25 cellular contexts compared by ENCODE assay signal in genomic region chr9:128252317-128253139, GRCh38. TPM values are rescaled to one million over a fixed set of nuclear protein-coding genes. Genes with fewer than 3 reads are reported as not detected.
DNase-seq lines count a peak whose midpoint lies in the region; TF ChIP-seq lines count a peak whose summit lies in the region.
"Had no signal": no experiment of that assay in that cellular context is flagged by ENCODE, and none has a peak within 500 bp of the region (broad histone marks: within the 10 kb centered on the region; RNA-seq: fewer than 3 reads in every experiment).

No MANE protein-coding gene starts in this region.

- H4K20me1 ChIP-seq in BLaER1: peaks cover 35% of the 10 kb centered on the region
- H4K20me1 ChIP-seq in OCI-LY1 (ENCODE audit: insufficient read depth, low read length): no peaks in the 10 kb centered on the region

- peaks cover 5% of the 10 kb centered on the region for H3K27me3 Mint-ChIP-seq in neural crest cell (ENCODE audit: low read depth)
- H3K27me3 Mint-ChIP-seq: CD4-positive, alpha-beta memory T cell; effector memory CD8-positive, alpha-beta T cell had no signal

- H3K27ac ChIP-seq in BLaER1 (no peak overlapping the region), OCI-LY1 (ENCODE audit: low read depth, low read length, poor library complexity, severe bottlenecking) (no peak overlapping the region), dorsolateral prefrontal cortex (peak overlapping the region in 47 of 59 donors; percentile 12 to 90 (median 65)), right atrium auricular region (no peak overlapping the region)

- peak overlapping the region; percentile 88 for H3K4me3 Mint-ChIP-seq in neural crest cell

- no peak overlapping the region for H2AFZ ChIP-seq in OCI-LY1 (ENCODE audit: low read length)

- H3K79me2 ChIP-seq in OCI-LY1 (ENCODE audit: insufficient read depth, low read length): no peaks in the 10 kb centered on the region

- H3K9me3 Mint-ChIP-seq in neural crest cell: no peaks in the 10 kb centered on the region
- H3K9me3 Mint-ChIP-seq: activated T-cell treated with anti-CD3 and anti-CD28 coated beads, Interleukin-2, amount 50 U/mL, for 24 hours; CD4-positive, alpha-beta memory T cell; effector memory CD8-positive, alpha-beta T cell; stimulated activated effector memory CD8-positive, alpha-beta T cell treated with anti-CD3 and anti-CD28 coated beads, Interleukin-12 subunit alpha, Interleukin-12 subunit beta, amount 100 ng/mL, for 72 hours had no signal

- TF ChIP-seq CTCF in OCI-LY1 (IDR thresholded peaks at IDR 0.05; ENCODE audit: low read length): no peak
- TF ChIP-seq CTCF in dorsolateral prefrontal cortex (IDR thresholded peaks at IDR 0.05 in 54 of 56, conservative IDR thresholded peaks at IDR 0.05 in 2 of 56; ENCODE audit: low read depth in 1 of 56, partially characterized antibody in 56 of 56): no peak
- no peak for TF ChIP-seq CTCF in neural crest cell (conservative IDR thresholded peaks at IDR 0.05)
- TF ChIP-seq CTCF in right atrium auricular region (IDR thresholded peaks at IDR 0.05): no peak

- H3K4me2 ChIP-seq in BLaER1 (peak overlapping the region; percentile 100), OCI-LY1 (ENCODE audit: low read length) (peak overlapping the region; percentile 24; the same call in 1 of the 2 replicates)

- H3K36me3 ChIP-seq in BLaER1: peaks cover 35% of the 10 kb centered on the region
- H3K36me3 ChIP-seq in OCI-LY1 (ENCODE audit: insufficient read depth, low read length): peaks cover under 1% of the 10 kb centered on the region; the same call in 1 of the 2 replicates
- peaks cover 10% of the 10 kb centered on the region for H3K36me3 ChIP-seq in right atrium auricular region

- peaks cover 31% of the 10 kb centered on the region for H3K4me1 Mint-ChIP-seq in neural crest cell

- H3F3A ChIP-seq in OCI-LY1 (ENCODE audit: insufficient read depth, low read length): no peaks in the 10 kb centered on the region

- intact Hi-C loops in dorsolateral prefrontal cortex (cut with DNase I): no loop called here

- DNase-seq in dorsolateral prefrontal cortex (peak in 3 of 10 donors; percentile 49 to 63 (median 61)), neural crest cell (ENCODE audit: low read depth, low spot score) (no peak), iPS-NIHi11 (ENCODE audit: low spot score) (no peak), NCI-H774 (lab: John Stamatoyannopoulos, UW) (no peak), HT-29 (ENCODE audit: low spot score) (no peak), right atrium auricular region (ENCODE audit: low spot score) (no peak)
- DNase-seq: 8988T; activated CD4-positive, alpha-beta T cell treated with anti-CD3 and anti-CD28 coated beads, Interleukin-2, amount 50 U/mL, for 1 hour; activated T-cell treated with anti-CD3 and anti-CD28 coated beads, Interleukin-2, amount 50 U/mL, for 24 hours; CD4-positive, alpha-beta memory T cell; cortex of kidney; effector memory CD8-positive, alpha-beta T cell; NCI-H1417 treated with DMSO at 0.1 percent for 48 hours; NCI-H2029 treated with DMSO at 0.1 percent for 48 hours; NCI-H2227 treated with DMSO at 0.1 percent for 48 hours; NCI-H69; nucleus accumbens; SIG-M5; SW 1271; T1000; trophoblast cell had no signal

- peaks cover 5% of the 10 kb centered on the region for H3K36me3 Mint-ChIP-seq in neural crest cell (ENCODE audit: low read depth)

- H3K9me3 ChIP-seq in BLaER1 (no peaks in the 10 kb centered on the region), OCI-LY1 (ENCODE audit: low read length) (no peaks in the 10 kb centered on the region), right atrium auricular region (no peaks in the 10 kb centered on the region)

- H3K4me1 ChIP-seq in BLaER1 (peaks cover 39% of the 10 kb centered on the region), OCI-LY1 (ENCODE audit: insufficient read depth, low read length, severe bottlenecking) (peaks cover 25% of the 10 kb centered on the region), right atrium auricular region (peaks cover 0 to 14% of the 10 kb centered on the region in 2 donors)

- H3K9ac ChIP-seq in BLaER1 (no peak overlapping the region), OCI-LY1 (ENCODE audit: low read length) (no peak overlapping the region)

- peak overlapping the region; percentile 12 for H3K27ac Mint-ChIP-seq in neural crest cell (ENCODE audit: unreplicated experiment)
- H3K27ac Mint-ChIP-seq: activated T-cell treated with anti-CD3 and anti-CD28 coated beads, Interleukin-2, amount 50 U/mL, for 24 hours; effector memory CD8-positive, alpha-beta T cell; stimulated activated effector memory CD8-positive, alpha-beta T cell treated with anti-CD3 and anti-CD28 coated beads, Interleukin-12 subunit alpha, Interleukin-12 subunit beta, amount 100 ng/mL, for 72 hours had no signal

- no peaks in the 10 kb centered on the region for H3K9me2 ChIP-seq in OCI-LY1 (ENCODE audit: low read depth, low read length)

- H3K4me3 ChIP-seq in BLaER1: 0 out of 2 replicates have a peak overlapping the region, but pooled peaks have one; percentile 80
- no peak overlapping the region for H3K4me3 ChIP-seq in OCI-LY1 (ENCODE audit: low read depth, low read length, poor library complexity, severe bottlenecking)
- no peak overlapping the region for H3K4me3 ChIP-seq in dorsolateral prefrontal cortex
- no peak overlapping the region for H3K4me3 ChIP-seq in right atrium auricular region

- H3K27me3 ChIP-seq in BLaER1: peaks cover 12% of the 10 kb centered on the region; the same call in 1 of the 2 replicates
- peaks cover 23% of the 10 kb centered on the region for H3K27me3 ChIP-seq in OCI-LY1 (ENCODE audit: insufficient read depth, low read length)
- H3K27me3 ChIP-seq in dorsolateral prefrontal cortex: peaks cover 0 to 5% (median 0%) of the 10 kb centered on the region in 45 donors
- H3K27me3 ChIP-seq in right atrium auricular region: no peaks in the 10 kb centered on the region

RNA-seq across cellular contexts. Expression of gene GOLGA2, which starts 23.3 kb away (rescaled TPM):
- 100 to 1,000 TPM in 36 of 120 experiments, 10 to 100 TPM in 84; 59.2 to 145 (median 94.1) TPM for total RNA-seq in dorsolateral prefrontal cortex
- total RNA-seq in neural crest cell: 56.9 and 64.1 TPM in 2 replicates
- total RNA-seq in HT-29 (2014; rRNA removed; shearing (Covaris generic)): 59.0 and 63.4 TPM in 2 replicates
- total RNA-seq in right atrium auricular region: 10 to 100 TPM; 83.3 to 91.6 TPM

RNA-seq across cellular contexts. Expression of gene SWI5, which starts 23.5 kb away (rescaled TPM):
- total RNA-seq in dorsolateral prefrontal cortex (10 to 100 TPM; 11.3 to 29.4 (median 16.7) TPM), neural crest cell (17.1 and 20.7 TPM in 2 replicates), right atrium auricular region (10 to 100 TPM; 21.5 to 23.0 TPM)
- total RNA-seq in HT-29 (2014; rRNA removed; shearing (Covaris generic)): 51.4 and 52.6 TPM in 2 replicates

RNA-seq across cellular contexts. Expression of gene DNM1, which starts 49.3 kb away (rescaled TPM):
- total RNA-seq in dorsolateral prefrontal cortex (1,000 to 10,000 TPM in 1 of 120 experiments, 100 to 1,000 TPM in 119; 213 to 1,033 (median 740) TPM), neural crest cell (84.0 and 87.2 TPM in 2 replicates), right atrium auricular region (1 to 10 TPM; 2.5 to 3.9 TPM)
- total RNA-seq in HT-29 (2014; rRNA removed; shearing (Covaris generic)): 83.8 and 87.7 TPM in 2 replicates
- total RNA-seq: myocyte had no signal

Comparison
In these comparisons a context has a peak if more than half of its experiments do, and no peak if none do; other contexts are left out.
1. H3K27ac ChIP-seq: peak in dorsolateral prefrontal cortex (47 of 59); none in BLaER1 (single experiment), OCI-LY1 (single experiment) and right atrium auricular region (0 of 2).
2. RNA of gene DNM1, which starts 49.3 kb away (total RNA-seq): 213 to 1,033 TPM in dorsolateral prefrontal cortex, 83.8 to 87.7 TPM in HT-29 and 84.0 to 87.2 TPM in neural crest cell; 2.5 to 3.9 TPM in right atrium auricular region; every median in the first group is over 10 times any median in the second.